Comparison of ENCODE assay signal across 8 cellular contexts in the genomic region with DNA sequence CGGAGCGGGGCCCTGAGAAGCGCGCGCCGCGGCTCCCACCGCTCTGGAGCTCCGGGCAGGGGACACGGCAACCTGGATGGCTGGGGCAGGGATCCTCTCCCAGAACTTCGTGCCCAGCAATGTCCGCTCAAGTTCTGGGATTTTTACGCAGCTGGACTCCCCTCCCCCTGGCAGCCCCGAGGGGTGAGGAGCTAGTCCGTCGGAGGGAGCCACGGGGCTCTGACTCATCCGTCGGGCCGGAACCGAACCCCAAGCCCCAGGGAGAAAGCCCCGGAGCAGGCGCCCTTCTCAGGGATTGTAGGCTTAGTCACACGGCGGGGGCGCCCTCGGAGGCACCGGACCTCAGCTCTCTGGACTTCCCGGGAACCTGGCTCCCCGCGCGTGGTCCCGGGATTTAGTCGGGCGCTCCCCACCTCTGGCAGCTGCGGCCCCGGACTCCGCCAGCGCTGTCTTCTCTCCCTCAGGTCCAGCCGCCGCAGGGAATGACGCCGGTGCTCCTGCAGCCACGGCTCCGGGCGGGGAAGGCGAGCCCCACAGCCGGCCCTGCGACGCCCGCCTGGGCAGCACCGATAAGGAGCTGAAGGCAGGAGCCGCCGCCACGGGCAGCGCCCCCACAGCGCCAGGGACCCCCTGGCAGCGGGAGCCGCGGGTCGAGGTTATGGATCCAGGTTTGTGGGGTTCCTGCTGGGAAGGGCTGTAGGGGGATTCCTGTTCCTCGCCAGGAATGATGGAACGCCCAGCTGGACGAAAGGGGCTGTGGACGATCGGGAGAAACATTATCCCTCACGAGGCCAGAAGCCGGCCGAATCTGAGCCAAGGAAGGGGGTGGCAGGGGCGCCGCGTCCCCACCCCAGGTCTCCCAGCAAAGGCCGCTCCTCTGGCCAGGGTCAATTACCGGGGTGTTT. TPM values are rescaled to one million over a fixed set of nuclear protein-coding genes. Genes with fewer than 3 reads are reported as not detected.
DNase-seq lines count a peak whose midpoint lies in the region; ATAC-seq lines count a peak whose summit lies in the region.

No MANE protein-coding gene starts in this region.

- peak overlapping the region; percentile 57 for H2AFZ ChIP-seq in trophoblast cell (ENCODE audit: insufficient read depth, low read length, poor library complexity)

- peaks cover 41% of the 10 kb centered on the region for H3K79me1 ChIP-seq in trophoblast cell (ENCODE audit: low read length)

- H3K4me3 ChIP-seq in GM08714 (ENCODE audit: low read length) (peak overlapping the region; percentile 56; the same call in 1 of the 2 replicates), trophoblast cell (ENCODE audit: low read depth, low read length) (peak overlapping the region; percentile 76)

- H3K9ac ChIP-seq in trophoblast cell (ENCODE audit: low read length), result peak overlapping the region; percentile 81

- peak overlapping the region; percentile 97 for H3K27ac ChIP-seq in trophoblast cell (ENCODE audit: low read depth, low read length)

- peak overlapping the region; percentile 27 for H2AK5ac ChIP-seq in trophoblast cell (ENCODE audit: low read length)

- peak overlapping the region; percentile 76 for H3K14ac ChIP-seq in trophoblast cell (ENCODE audit: low read length)

- peak; percentile 13 for DNase-seq in NCI-H526 treated with DMSO at 0.1 percent for 48 hours (lab: John Stamatoyannopoulos, UW)
- peak; percentile 83 for DNase-seq in activated effector memory CD4-positive, alpha-beta T cell treated with anti-CD3 and anti-CD28 coated beads, Interleukin-2, amount 50 U/mL, for 16 hours
- DNase-seq in glomerular visceral epithelial cell (ENCODE audit: extremely low spot score), result peak; percentile 75
- DNase-seq in trophoblast cell, result peak; percentile 60 to 64
- no peak for DNase-seq in NCI-H1436 treated with DMSO at 0.1 percent for 48 hours (lab: John Stamatoyannopoulos, UW)

- peak overlapping the region; percentile 85 for H4K91ac ChIP-seq in trophoblast cell (ENCODE audit: low read depth, low read length)

- H2BK5ac ChIP-seq in trophoblast cell (ENCODE audit: low read depth, low read length, poor library complexity), result peak overlapping the region; percentile 58

- WGBS in trophoblast cell (ENCODE audit: extremely low coverage, insufficient coverage, insufficient read length), result no CpG with 5 or more reads among the region's 74 CpGs

- H2BK120ac ChIP-seq in trophoblast cell (ENCODE audit: insufficient read depth, low read length, poor library complexity), result peak overlapping the region; percentile 79

- H3K4me2 ChIP-seq in trophoblast cell (ENCODE audit: low read length), result peak overlapping the region; percentile 93

- ATAC-seq in GM21576 (IDR thresholded peaks at IDR 0.05; ENCODE audit: unreplicated experiment) (no peak), HG02973 (IDR thresholded peaks at IDR 0.05; ENCODE audit: unreplicated experiment) (no peak)

- peak overlapping the region; percentile 45 for H4K12ac ChIP-seq in trophoblast cell (ENCODE audit: low read depth, low read length)

- peak overlapping the region; percentile 91 for H3K18ac ChIP-seq in trophoblast cell (ENCODE audit: low read length)

- H3K4ac ChIP-seq in trophoblast cell (ENCODE audit: low read depth, low read length), result peak overlapping the region; percentile 68

- peaks cover 13 to 18% of the 10 kb centered on the region in 2 experiments for H3K36me3 ChIP-seq in trophoblast cell (ENCODE audit: control insufficient read depth in 1 of 2, insufficient read depth in 2 of 2, low read length in 2 of 2)

- H3K79me2 ChIP-seq in trophoblast cell (ENCODE audit: control insufficient read depth, insufficient read depth, low read length, poor library complexity), result peaks cover 20% of the 10 kb centered on the region

- H3K4me1 ChIP-seq in trophoblast cell (ENCODE audit: control insufficient read depth in 1 of 2, insufficient read depth in 2 of 2, low read length in 2 of 2), result peaks cover 26 to 29% of the 10 kb centered on the region in 2 experiments

- peak overlapping the region; percentile 78 for H4K8ac ChIP-seq in trophoblast cell (ENCODE audit: low read depth, low read length)

- H3K9me3 ChIP-seq in trophoblast cell (ENCODE audit: insufficient read depth, low read depth, low read length), result no peaks in the 10 kb centered on the region

- no peaks in the 10 kb centered on the region for H3K27me3 ChIP-seq in trophoblast cell (ENCODE audit: insufficient read depth, low read length)

- H2BK12ac ChIP-seq in trophoblast cell (ENCODE audit: low read length), result peak overlapping the region; percentile 19

- no peak overlapping the region for H3K23ac ChIP-seq in trophoblast cell (ENCODE audit: low read length)

RNA-seq across cellular contexts. Expression of a gene that starts 0.8 kb away (rescaled TPM):
- polyA plus RNA-seq in trophoblast cell (2013), result 22.4 and 23.4 TPM in 2 replicates

RNA-seq across cellular contexts. Expression of a gene that starts 31.5 kb away (rescaled TPM):
- 24.2 and 25.4 TPM in 2 replicates for polyA plus RNA-seq in trophoblast cell (2013)
